29 cellular contexts compared by ENCODE assay signal in genomic region chr18:26464128-26465011, GRCh38.
"Had no signal": no experiment of that assay in that cellular context is flagged by ENCODE, and none has a peak within 500 bp of the region (broad histone marks: within the 10 kb centered on the region; RNA-seq: fewer than 3 reads in every experiment).

No MANE protein-coding gene starts in this region.

- ATAC-seq: activated CD4-positive, CD25-positive, alpha-beta regulatory T cell treated with anti-CD3 and anti-CD28 coated beads, Interleukin-2, amount 50 U/mL, for 24 hours; gastroesophageal sphincter; left cardiac atrium; left ventricle myocardium superior; psoas muscle; stimulated activated memory B cell treated with anti-CD40 and anti-IgM and Interleukin-4, amounts not matched to agents 10 μg/mL and 1 μg/mL and 100 μg/mL, for 72 hours; T-cell had no signal

- H3K4me1 ChIP-seq: gastroesophageal sphincter, psoas muscle, sigmoid colon, tibial artery had no signal

- DNase-seq: activated CD4-positive, alpha-beta T cell treated with anti-CD3 and anti-CD28 coated beads for 48 hours; activated CD4-positive, alpha-beta T cell treated with anti-CD3 and anti-CD28 coated beads, Interleukin-2, amount 50 U/mL, for 48 hours; activated CD8-positive, alpha-beta memory T cell treated with anti-CD3 and anti-CD28 coated beads, Interleukin-2, amount 50 U/mL, for 4 hours; activated effector memory CD4-positive, alpha-beta T cell treated with anti-CD3 and anti-CD28 coated beads, Interleukin-2, amount 50 U/mL, for 16 hours; activated naive CD4-positive, alpha-beta T cell treated with anti-CD3 and anti-CD28 coated beads for 36 hours; activated T-cell treated with anti-CD3 and anti-CD28 coated beads, Interleukin-2, amount 50 U/mL, for 1 hour; amniotic stem cell; central memory CD4-positive, alpha-beta T cell; dermis blood vessel endothelial cell; effector memory CD4-positive, alpha-beta T cell; hippocampal formation; left cardiac atrium; left ventricle myocardium superior; psoas muscle; sigmoid colon; stimulated activated CD4-positive, alpha-beta T cell treated with anti-CD3 and anti-CD28 coated beads, Interleukin-1b, Interleukin-23, amount 100 ng/mL, for 48 hours; stimulated activated CD4-positive, alpha-beta T cell treated with anti-CD3 and anti-CD28 coated beads, Interleukin-4, amount 100 ng/mL, for 4 hours; stimulated activated CD8-positive, alpha-beta memory T cell treated with anti-CD3 and anti-CD28 coated beads, Interleukin-4, amount 100 ng/mL, for 48 hours; stomach; T-cell; tibial artery had no signal

- H3K9me3 Mint-ChIP-seq: activated naive CD4-positive, alpha-beta T cell treated with anti-CD3 and anti-CD28 coated beads for 36 hours; activated T-helper 1 cell treated with anti-CD3 and anti-CD28 coated beads, Interleukin-12 subunit alpha, Interleukin-12 subunit beta, Interleukin-2, Interleukin-4 antibody, amounts not matched to agents 30 ng/mL and 10 ng/mL and 1 ng/mL, durations not matched to agents 14 hours and 24 hours and 36 hours; nephron; stimulated activated memory B cell treated with anti-CD40 and anti-IgM and Interleukin-4, amounts not matched to agents 10 μg/mL and 1 μg/mL and 100 μg/mL, for 72 hours; T-cell; T-helper 2 cell treated with Interferon-gamma antibody and Interleukin-4, amounts not matched to agents 5 μg/mL and 100 μg/mL, for 36 hours had no signal

- H3K27me3 ChIP-seq: gastroesophageal sphincter, sigmoid colon, stomach, tibial artery had no signal

- H3K4me3 Mint-ChIP-seq: activated naive CD4-positive, alpha-beta T cell treated with anti-CD3 and anti-CD28 coated beads for 36 hours; activated T-helper 1 cell treated with anti-CD3 and anti-CD28 coated beads, Interleukin-12 subunit alpha, Interleukin-12 subunit beta, Interleukin-2, Interleukin-4 antibody, amounts not matched to agents 30 ng/mL and 10 ng/mL and 1 ng/mL, durations not matched to agents 14 hours and 24 hours and 36 hours; nephron; stimulated activated memory B cell treated with anti-CD40 and anti-IgM and Interleukin-4, amounts not matched to agents 10 μg/mL and 1 μg/mL and 100 μg/mL, for 72 hours; T-cell; T-helper 2 cell treated with Interferon-gamma antibody and Interleukin-4, amounts not matched to agents 5 μg/mL and 100 μg/mL, for 36 hours had no signal

- H3K9me3 ChIP-seq: gastroesophageal sphincter, psoas muscle, sigmoid colon, stomach, tibial artery had no signal

- H3K4me1 Mint-ChIP-seq: T-cell had no signal

- H3K4me3 ChIP-seq: gastroesophageal sphincter, psoas muscle, sigmoid colon, smooth muscle cell, stomach, tibial artery had no signal

- H3K36me3 Mint-ChIP-seq: stimulated activated memory B cell treated with anti-CD40 and anti-IgM and Interleukin-4, amounts not matched to agents 10 μg/mL and 1 μg/mL and 100 μg/mL, for 72 hours had no signal

- H3K27ac ChIP-seq: gastroesophageal sphincter, parathyroid adenoma, psoas muscle, sigmoid colon, stomach, tibial artery had no signal

- H3K27me3 Mint-ChIP-seq: stimulated activated memory B cell treated with anti-CD40 and anti-IgM and Interleukin-4, amounts not matched to agents 10 μg/mL and 1 μg/mL and 100 μg/mL, for 72 hours; T-cell had no signal

- H3K27ac Mint-ChIP-seq: activated naive CD4-positive, alpha-beta T cell treated with anti-CD3 and anti-CD28 coated beads for 36 hours; activated T-helper 1 cell treated with anti-CD3 and anti-CD28 coated beads, Interleukin-12 subunit alpha, Interleukin-12 subunit beta, Interleukin-2, Interleukin-4 antibody, amounts not matched to agents 30 ng/mL and 10 ng/mL and 1 ng/mL, durations not matched to agents 14 hours and 24 hours and 36 hours; nephron; stimulated activated memory B cell treated with anti-CD40 and anti-IgM and Interleukin-4, amounts not matched to agents 10 μg/mL and 1 μg/mL and 100 μg/mL, for 72 hours; T-cell; T-helper 2 cell treated with Interferon-gamma antibody and Interleukin-4, amounts not matched to agents 5 μg/mL and 100 μg/mL, for 36 hours had no signal
